ENCODE assay signal across 8 cellular contexts in the genomic region with DNA sequence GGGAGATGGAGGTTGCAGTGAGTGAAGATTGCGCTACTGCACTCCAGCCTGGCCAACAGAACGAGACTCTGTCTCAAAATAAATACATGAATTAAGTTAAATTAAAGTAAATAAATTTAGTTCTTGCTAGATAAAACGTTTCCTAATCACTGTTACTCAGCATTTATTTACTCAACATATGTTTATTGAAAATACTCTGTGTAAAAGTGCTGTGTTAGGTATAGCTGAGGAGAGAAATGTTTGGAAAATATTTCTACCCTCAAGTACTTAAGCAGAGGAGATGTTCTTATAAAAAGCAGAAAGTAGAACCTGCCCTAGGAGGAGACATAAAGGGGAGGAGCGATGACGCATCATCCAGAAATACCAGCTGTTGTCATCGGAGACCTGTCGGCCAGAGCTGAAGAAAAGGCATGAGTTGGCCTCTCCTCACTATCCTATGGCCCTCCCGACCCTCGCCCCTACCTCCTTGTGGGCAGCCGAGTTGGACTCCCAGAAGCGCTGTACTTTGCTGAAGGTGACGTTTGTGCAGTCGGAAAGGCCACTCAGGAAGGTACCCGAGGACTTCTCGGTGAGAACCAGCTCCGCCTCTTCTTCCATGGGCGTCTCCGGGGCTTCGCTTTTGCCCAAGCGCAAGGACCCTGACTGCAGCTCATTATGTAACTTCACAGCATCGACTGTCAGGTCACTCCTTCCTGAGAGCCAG. TPM values are rescaled to one million over a fixed set of nuclear protein-coding genes. Genes with fewer than 3 reads are reported as not detected.
DNase-seq lines count a peak whose midpoint lies in the region; ATAC-seq and TF ChIP-seq lines count a peak whose summit lies in the region.

No MANE protein-coding gene starts in this region.

- H3K27ac ChIP-seq in colonic mucosa (peak overlapping the region; percentile 41), lower lobe of right lung (peak overlapping the region; percentile 88), thoracic aorta (peak overlapping the region in 1 of 2 donors; percentile 79)

- H3K9ac ChIP-seq in colonic mucosa (ENCODE audit: low read depth in 2 of 2, low read length in 2 of 2) = peak overlapping the region; percentile 79 to 96

- peak; percentile 51 for DNase-seq in GM04504 (ENCODE audit: low read depth)
- peak in 8 of 34 experiments; percentile 12 to 52 (median 20) for DNase-seq in T-cell
- DNase-seq in colonic mucosa = peak; percentile 71
- no peak for DNase-seq in lower lobe of right lung
- DNase-seq in thoracic aorta (ENCODE audit: low spot score) = no peak
- no peak for DNase-seq in G401 (ENCODE audit: low spot score)

- intact Hi-C loops in colonic mucosa (cut with DNase I) (no loop called here), lower lobe of right lung (cut with DNase I) (no loop called here)

- H3K27me3 ChIP-seq in colonic mucosa = no peaks in the 10 kb centered on the region
- H3K27me3 ChIP-seq in lower lobe of right lung (ENCODE audit: low read depth) = no peaks in the 10 kb centered on the region
- no peaks in the 10 kb centered on the region for H3K27me3 ChIP-seq in thoracic aorta (replicated peaks; ENCODE audit: insufficient read depth)

- H3K4me3 ChIP-seq in colonic mucosa = peak overlapping the region; percentile 84
- peak overlapping the region; percentile 81 for H3K4me3 ChIP-seq in lower lobe of right lung
- H3K4me3 ChIP-seq in thoracic aorta = peak overlapping the region; percentile 93

- CTCF ChIA-PET in T-cell (lab: Charles Lee) = interaction anchor here (0.6 to 2.7 kb wide), 4 partner anchors 10 to 42 kb away, joined by 3 to 14 read pairs (median 10); no protein-coding TSS in a partner anchor

- H3K9me3 ChIP-seq in colonic mucosa (no peaks in the 10 kb centered on the region), lower lobe of right lung (no peaks in the 10 kb centered on the region), thoracic aorta (no peaks in the 10 kb centered on the region)

- ATAC-seq in T-cell (replicated peaks in 1 of 4) = no peak
- peak; percentile 32 to 38 for ATAC-seq in lower lobe of right lung
- no peak for ATAC-seq in thoracic aorta (ENCODE audit: insufficient number of reproducible peaks, low FRiP score, low read depth)
- ATAC-seq in HG03442 (IDR thresholded peaks at IDR 0.05; ENCODE audit: unreplicated experiment) = no peak

- H3K4me1 ChIP-seq in colonic mucosa (peaks cover 6% of the 10 kb centered on the region), lower lobe of right lung (peaks cover 15% of the 10 kb centered on the region), thoracic aorta (ENCODE audit: control insufficient read depth in 1 of 2, low read depth in 2 of 2) (peaks cover 7 to 10% of the 10 kb centered on the region in 2 donors)

- H3K27me3 Mint-ChIP-seq in IgD-negative memory B cell = no peaks in the 10 kb centered on the region
- H3K27me3 Mint-ChIP-seq in T-cell = no peaks in the 10 kb centered on the region

- peaks cover 13 to 18% (median 14%) of the 10 kb centered on the region in 3 donors for H3K4me1 Mint-ChIP-seq in IgD-negative memory B cell
- peaks cover 15 to 20% (median 16%) of the 10 kb centered on the region in 3 donors for H3K4me1 Mint-ChIP-seq in T-cell

- H3K36me3 Mint-ChIP-seq in IgD-negative memory B cell = no peaks in the 10 kb centered on the region
- peaks cover 8% of the 10 kb centered on the region for H3K36me3 Mint-ChIP-seq in T-cell

- H3K9me3 Mint-ChIP-seq in IgD-negative memory B cell (no peaks in the 10 kb centered on the region), T-cell (no peaks in the 10 kb centered on the region)

- no peaks in the 10 kb centered on the region for H3K36me3 ChIP-seq in colonic mucosa
- peaks cover 23% of the 10 kb centered on the region for H3K36me3 ChIP-seq in lower lobe of right lung
- no peaks in the 10 kb centered on the region for H3K36me3 ChIP-seq in thoracic aorta

- in situ Hi-C loops in G401 (cut with HindIII; ENCODE audit: low sequenced_read_pairs) = no loop called here

- POLR2A ChIA-PET in T-cell (lab: Charles Lee) = interaction anchor here in 1 of 2 donors (0.6 to 1.6 kb wide), 3 partner anchors 44 to 268 kb away, joined by 3 to 11 read pairs (median 4); no protein-coding TSS in a partner anchor

- H3K4me3 Mint-ChIP-seq in IgD-negative memory B cell = peak overlapping the region; percentile 87 to 99 (median 97)
- peak overlapping the region; percentile 93 to 98 (median 95) for H3K4me3 Mint-ChIP-seq in T-cell

- H3K27ac Mint-ChIP-seq in IgD-negative memory B cell (peak overlapping the region; percentile 83 to 99 (median 98)), T-cell (peak overlapping the region; percentile 93)

- TF ChIP-seq CTCF in colonic mucosa (IDR thresholded peaks at IDR 0.05) (no peak), lower lobe of right lung (IDR thresholded peaks at IDR 0.05) (no peak), thoracic aorta (IDR thresholded peaks at IDR 0.05) (no peak)

RNA-seq across cellular contexts. Expression of a gene that starts 1.1 kb away (rescaled TPM):
- 15.0 TPM for polyA plus RNA-seq in IgD-negative memory B cell
- total RNA-seq in T-cell (10 to 100 TPM; 25.9 to 91.4 (median 33.5) TPM), colonic mucosa (10 to 100 TPM; 11.5 to 30.4 TPM), lower lobe of right lung (24.0 TPM), thoracic aorta (10 to 100 TPM; 17.7 to 29.3 TPM)
- 35.1 and 41.4 TPM in 2 replicates for total RNA-seq in G401 (2014; rRNA removed; shearing (Covaris generic))

RNA-seq across cellular contexts. Expression of a gene that starts 26.0 kb away (rescaled TPM):
- 192 TPM for polyA plus RNA-seq in IgD-negative memory B cell
- total RNA-seq in T-cell (100 to 1,000 TPM in 1 of 5 donors, 10 to 100 TPM in 4; 66.3 to 108 (median 94.8) TPM), colonic mucosa (100 to 1,000 TPM; 392 to 453 TPM), lower lobe of right lung (133 TPM), thoracic aorta (100 to 1,000 TPM; 199 to 231 TPM)
- total RNA-seq in G401 (2014; rRNA removed; shearing (Covaris generic)) = 724 and 846 TPM in 2 replicates

RNA-seq across cellular contexts. Expression of a gene that starts 45.8 kb away (rescaled TPM):
- polyA plus RNA-seq in IgD-negative memory B cell = 60.6 TPM
- 10 to 100 TPM; 32.2 to 51.0 (median 46.8) TPM for total RNA-seq in T-cell
- 10 to 100 TPM; 22.5 to 35.5 TPM for total RNA-seq in colonic mucosa
- total RNA-seq in lower lobe of right lung = 31.0 TPM
- total RNA-seq in thoracic aorta = 10 to 100 TPM; 23.4 to 38.0 TPM
- total RNA-seq in G401 (2014; rRNA removed; shearing (Covaris generic)) = 56.7 and 61.7 TPM in 2 replicates

RNA-seq across cellular contexts. Expression of a gene that starts 46.0 kb away (rescaled TPM):
- 23.3 TPM for polyA plus RNA-seq in IgD-negative memory B cell
- total RNA-seq in T-cell = 10 to 100 TPM; 16.1 to 38.8 (median 36.2) TPM
- total RNA-seq in colonic mucosa = 10 to 100 TPM; 31.4 to 57.0 TPM
- 56.5 TPM for total RNA-seq in lower lobe of right lung
- 10 to 100 TPM; 23.4 to 31.7 TPM for total RNA-seq in thoracic aorta
- total RNA-seq in G401 (2014; rRNA removed; shearing (Covaris generic)) = 70.4 and 82.5 TPM in 2 replicates

Comparison
In these comparisons a context has a peak if more than half of its experiments do, and no peak if none do; other contexts are left out.
1. DNase-seq: peak in GM04504 (single experiment) and colonic mucosa (single experiment); none in lower lobe of right lung (single experiment), thoracic aorta (single experiment) and G401 (single experiment).
2. ATAC-seq: peak in lower lobe of right lung (2 of 2); none in T-cell (0 of 4), thoracic aorta (single experiment) and HG03442 (single experiment).
3. Peak in every context shown above with its lines, with median percentiles within 50 percentile points of each other: H3K4me3 ChIP-seq.